8 cellular contexts compared by ENCODE assay signal in the genomic region with DNA sequence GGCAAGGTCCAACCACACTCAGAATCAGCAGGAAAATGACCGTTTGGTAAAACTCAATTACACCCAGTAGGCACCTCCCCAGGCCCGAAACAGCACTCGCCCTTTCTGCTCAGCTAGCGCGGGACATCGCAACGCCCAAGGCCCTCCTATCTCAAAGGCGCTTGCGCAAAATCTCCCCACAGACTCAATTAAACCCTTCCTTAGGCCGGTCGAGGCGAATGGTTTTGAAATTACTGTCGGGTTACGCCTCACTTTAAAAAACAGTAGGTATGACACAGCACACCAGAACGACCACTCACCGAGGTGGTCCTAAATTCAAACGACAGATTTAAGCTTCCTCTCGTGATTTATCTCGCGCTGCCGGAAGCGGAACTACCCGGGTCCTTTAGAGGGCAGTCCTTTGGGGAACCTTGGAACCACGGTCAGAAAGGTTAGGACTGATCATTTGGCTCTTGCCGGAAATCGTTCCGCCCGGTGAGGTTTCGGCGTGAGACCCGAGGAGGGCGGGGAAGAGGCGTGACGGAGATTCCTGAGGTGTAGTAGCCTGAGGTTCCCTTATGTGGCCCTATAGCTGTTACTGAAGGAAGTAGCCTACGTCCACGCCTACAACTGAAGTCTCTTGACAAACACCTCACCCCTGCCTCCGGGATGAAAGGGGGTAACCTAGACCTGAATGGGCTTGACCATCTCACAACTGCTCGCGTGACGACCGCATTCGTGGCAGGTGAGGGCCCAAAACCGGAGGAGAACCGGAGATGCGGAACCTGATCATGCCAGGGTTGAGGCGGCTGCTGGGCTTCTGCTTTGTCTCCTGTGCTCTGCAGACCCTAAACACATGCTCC. TPM values are rescaled to one million over a fixed set of nuclear protein-coding genes. Genes with fewer than 3 reads are reported as not detected.
DNase-seq lines count a peak whose midpoint lies in the region; FAIRE-seq and TF ChIP-seq lines count a peak whose summit lies in the region.

A gene with protein sequence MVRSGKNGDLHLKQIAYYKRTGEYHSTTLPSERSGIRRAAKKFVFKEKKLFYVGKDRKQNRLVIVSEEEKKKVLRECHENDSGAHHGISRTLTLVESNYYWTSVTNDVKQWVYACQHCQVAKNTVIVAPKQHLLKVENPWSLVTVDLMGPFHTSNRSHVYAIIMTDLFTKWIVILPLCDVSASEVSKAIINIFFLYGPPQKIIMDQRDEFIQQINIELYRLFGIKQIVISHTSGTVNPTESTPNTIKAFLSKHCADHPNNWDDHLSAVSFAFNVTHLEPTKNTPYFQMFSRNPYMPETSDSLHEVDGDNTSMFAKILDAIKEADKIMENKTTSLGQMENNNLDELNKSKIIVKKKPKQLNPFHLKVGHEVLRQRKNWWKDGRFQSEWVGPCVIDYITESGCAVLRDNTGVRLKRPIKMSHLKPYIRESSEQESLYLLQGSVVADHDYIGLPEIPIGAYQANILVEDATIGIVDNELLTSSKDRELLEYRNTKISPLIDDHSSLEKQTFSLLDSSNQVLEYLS (minus strand): TSS at position 374 of the 842 bp plus-strand sequence. CDS start 11,431 bp downstream, outside the sequence.
Gene PPIP5K2, plus strand, starts transcription at position 537 of the 842 bp plus-strand sequence. CDS start 9,289 bp downstream, outside the sequence.

- no peak within 1 kb of the TSS for H2BK5ac ChIP-seq in neuronal stem cell (ENCODE audit: low read length)

- peak within 1 kb of the TSS; percentile 95 for H3K9ac ChIP-seq in neuronal stem cell (ENCODE audit: low read depth, low read length, poor library complexity)

- H3K4me1 Mint-ChIP-seq in activated naive CD4-positive, alpha-beta T cell treated with anti-CD3 and anti-CD28 coated beads for 36 hours (ENCODE audit: low read depth): peaks cover 38% of the 10 kb centered on the region

- peak within 1 kb of the TSS; percentile 42 for H3K14ac ChIP-seq in neuronal stem cell (ENCODE audit: low read length)

- H3K27me3 Mint-ChIP-seq in activated naive CD4-positive, alpha-beta T cell treated with anti-CD3 and anti-CD28 coated beads for 36 hours (ENCODE audit: low read depth): no peaks in the 10 kb centered on the region

- peak within 1 kb of the TSS; percentile 100 for H3K27ac Mint-ChIP-seq in activated naive CD4-positive, alpha-beta T cell treated with anti-CD3 and anti-CD28 coated beads for 36 hours

- no peak within 1 kb of the TSS for H2BK120ac ChIP-seq in neuronal stem cell (ENCODE audit: low read depth, low read length)

- H2AK5ac ChIP-seq in neuronal stem cell (ENCODE audit: low read depth, low read length): no peak within 1 kb of the TSS

- H3K23ac ChIP-seq in neuronal stem cell (ENCODE audit: low read depth, low read length, poor library complexity): peak within 1 kb of the TSS; percentile 59

- H3K9me3 Mint-ChIP-seq in activated naive CD4-positive, alpha-beta T cell treated with anti-CD3 and anti-CD28 coated beads for 36 hours: no peaks in the 10 kb centered on the region

- no peak within 1 kb of the TSS for H2BK15ac ChIP-seq in neuronal stem cell (ENCODE audit: low read length)

- peak within 1 kb of the TSS; percentile 89 for H3K18ac ChIP-seq in neuronal stem cell (ENCODE audit: low read length)

- peak within 1 kb of the TSS; percentile 96 for H3K4me3 Mint-ChIP-seq in activated naive CD4-positive, alpha-beta T cell treated with anti-CD3 and anti-CD28 coated beads for 36 hours

- H3K4me3 ChIP-seq in neuronal stem cell (ENCODE audit: low read length in 2 of 2): peak within 1 kb of the TSS; percentile 77 to 93

- no CpG with 5 or more reads among the region's 46 CpGs for WGBS in neuronal stem cell (ENCODE audit: extremely low coverage in 2 of 2, insufficient read length in 2 of 2, insufficient replicate concordance in 1 of 2), 2 donors

- no peak for FAIRE-seq in frontal cortex (lab: Jason Lieb, UNC)

- POLR2A ChIA-PET in HEK293T (lab: Yijun Ruan, JAX): interaction anchor here (0.6 to 2.3 kb wide), 24 partner anchors 8 to 825 kb away, joined by 3 to 22 read pairs (median 4); partner anchors contain the start of genes MACIR and PAM

- intact Hi-C loops in activated naive CD4-positive, alpha-beta T cell treated with anti-CD3 and anti-CD28 coated beads for 36 hours (cut with micrococcal nuclease): loop anchor here (1.0 kb wide), 3 partner anchors 138 to 364 kb away; partner anchors contain the start of gene MACIR

- peak; percentile 94 for DNase-seq in GM03348 (ENCODE audit: low spot score)
- peak; percentile 84 for DNase-seq in HEK293T (ENCODE audit: extremely low spot score)
- peak; percentile 99 for DNase-seq in MV-4-11 (lab: John Stamatoyannopoulos, UW)
- peak; percentile 99 for DNase-seq in SK-MEL-5 (ENCODE audit: low read depth, low spot score)
- peak; percentile 98 for DNase-seq in activated naive CD4-positive, alpha-beta T cell treated with anti-CD3 and anti-CD28 coated beads for 36 hours
- DNase-seq in frontal cortex (ENCODE audit: low spot score in 2 of 2): peak; percentile 58 to 71
- peak; percentile 96 for DNase-seq in neuronal stem cell (ENCODE audit: low spot score)
- DNase-seq in substantia nigra (lab: John Stamatoyannopoulos, UW): peak; percentile 69 to 98 (median 93)

- H3K9me3 ChIP-seq in neuronal stem cell (replicated peaks in 1 of 2; ENCODE audit: control insufficient read depth in 2 of 2, insufficient read depth in 1 of 2, low read depth in 1 of 2, low read length in 2 of 2): no peaks in the 10 kb centered on the region

- no peak within 1 kb of the TSS for H3K4ac ChIP-seq in neuronal stem cell (ENCODE audit: low read length)

- no peak within 1 kb of the TSS for H4K8ac ChIP-seq in neuronal stem cell (ENCODE audit: low read depth, low read length)

- H3K79me1 ChIP-seq in neuronal stem cell (ENCODE audit: low read depth, low read length): peaks cover 3% of the 10 kb centered on the region

- CTCF ChIA-PET in HEK293T (lab: Yijun Ruan, JAX): interaction anchor here (0.6 kb wide), 2 partner anchors 7 to 9 kb away, joined by 3 read pairs; no protein-coding TSS in a partner anchor
- CTCF ChIA-PET in activated naive CD4-positive, alpha-beta T cell treated with anti-CD3 and anti-CD28 coated beads for 36 hours (lab: Charles Lee): interaction anchor here (0.6 to 1.4 kb wide), 4 partner anchors 9 to 104 kb away, joined by 3 to 4 read pairs (median 4); no protein-coding TSS in a partner anchor

- no peak within 1 kb of the TSS for H2BK12ac ChIP-seq in neuronal stem cell (ENCODE audit: low read length)

- H3K36me3 ChIP-seq in neuronal stem cell (replicated peaks in 1 of 2; ENCODE audit: control insufficient read depth in 2 of 2, insufficient read depth in 2 of 2, low read length in 2 of 2): peaks cover 0 to 16% of the 10 kb centered on the region in 2 donors

- H2AFZ ChIP-seq in neuronal stem cell (ENCODE audit: low read length): peak within 1 kb of the TSS; percentile 88

- H3K27ac ChIP-seq in neuronal stem cell (replicated peaks; ENCODE audit: low read length) (peak within 1 kb of the TSS; percentile 90), substantia nigra (ENCODE audit: low read depth, low read length, poor library complexity, severe bottlenecking) (peak within 1 kb of the TSS; percentile 86)

- in situ Hi-C loops in SK-MEL-5 (cut with HindIII; ENCODE audit: low pct_unique_long_range_greater_than_20kb, low sequenced_read_pairs): no loop called here

- peaks cover 0 to 6% of the 10 kb centered on the region in 2 donors for H3K4me1 ChIP-seq in neuronal stem cell (ENCODE audit: control insufficient read depth in 2 of 2, insufficient read depth in 1 of 2, low read depth in 1 of 2, low read length in 2 of 2)

- H3K4me2 ChIP-seq in neuronal stem cell (ENCODE audit: insufficient read depth, low read length, poor library complexity, severe bottlenecking): peak within 1 kb of the TSS; percentile 79

- no peaks in the 10 kb centered on the region for H3K36me3 Mint-ChIP-seq in activated naive CD4-positive, alpha-beta T cell treated with anti-CD3 and anti-CD28 coated beads for 36 hours (ENCODE audit: low read depth)

- H3K27me3 ChIP-seq in neuronal stem cell (ENCODE audit: control insufficient read depth in 3 of 3, insufficient read depth in 3 of 3, low read depth in 1 of 3, low read length in 3 of 3): no peaks in the 10 kb centered on the region

- no peak within 1 kb of the TSS for H4K91ac ChIP-seq in neuronal stem cell (ENCODE audit: low read depth, low read length, poor library complexity)

TF ChIP-seq in HEK293T, 16 proteins besides CTCF, POLR2A, EP300 and RAD21 (continues in another document):
- peak; percentile 86 for TF ChIP-seq FOXM1 (IDR thresholded peaks at IDR 0.05; ENCODE audit: borderline replicate concordance)
- TF ChIP-seq FOXA1 (IDR thresholded peaks at IDR 0.05): no peak
- no peak for TF ChIP-seq LEF1 (IDR thresholded peaks at IDR 0.05; ENCODE audit: borderline replicate concordance)
- no peak for TF ChIP-seq SUZ12 (IDR thresholded peaks at IDR 0.05)
- TF ChIP-seq, protein P1, sequence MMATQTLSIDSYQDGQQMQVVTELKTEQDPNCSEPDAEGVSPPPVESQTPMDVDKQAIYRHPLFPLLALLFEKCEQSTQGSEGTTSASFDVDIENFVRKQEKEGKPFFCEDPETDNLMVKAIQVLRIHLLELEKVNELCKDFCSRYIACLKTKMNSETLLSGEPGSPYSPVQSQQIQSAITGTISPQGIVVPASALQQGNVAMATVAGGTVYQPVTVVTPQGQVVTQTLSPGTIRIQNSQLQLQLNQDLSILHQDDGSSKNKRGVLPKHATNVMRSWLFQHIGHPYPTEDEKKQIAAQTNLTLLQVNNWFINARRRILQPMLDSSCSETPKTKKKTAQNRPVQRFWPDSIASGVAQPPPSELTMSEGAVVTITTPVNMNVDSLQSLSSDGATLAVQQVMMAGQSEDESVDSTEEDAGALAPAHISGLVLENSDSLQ (IDR thresholded peaks at IDR 0.05): peak; percentile 94
- peak; percentile 89 for TF ChIP-seq CTBP1 (IDR thresholded peaks at IDR 0.05; ENCODE audit: borderline replicate concordance)
- no peak for TF ChIP-seq SP1 (IDR thresholded peaks at IDR 0.05)
- TF ChIP-seq FOXK2 (IDR thresholded peaks at IDR 0.05): no peak
- peak; percentile 76; the same call in 1 of the 2 replicates for TF ChIP-seq ARNT (IDR thresholded peaks at IDR 0.05)
- TF ChIP-seq TARDBP (IDR thresholded peaks at IDR 0.05): no peak

RNA-seq across cellular contexts. Expression of the first gene that starts in this region (rescaled TPM):
- 6.9 TPM in 2 replicates for total RNA-seq in SK-MEL-5 (2014; rRNA removed; shearing (Covaris generic))
- polyA plus RNA-seq in SK-MEL-5 (2015; cell fraction: cytosol; rRNA removed): 2.3 and 3.7 TPM in 2 replicates
- polyA plus RNA-seq in SK-MEL-5 (2015; cell fraction: nucleus; rRNA removed): 9.6 and 29.8 TPM in 2 replicates
- total RNA-seq in activated naive CD4-positive, alpha-beta T cell treated with anti-CD3 and anti-CD28 coated beads for 36 hours: 10 to 100 TPM; 11.0 to 13.0 TPM
- total RNA-seq in frontal cortex: 16.3 TPM
- 8.6 TPM for polyA plus RNA-seq in neuronal stem cell (2013, experiment 1 of 2)
- 8.9 TPM for polyA plus RNA-seq in neuronal stem cell (2013, experiment 2 of 2)

RNA-seq across cellular contexts. Expression of gene PPIP5K2, which starts in this region (rescaled TPM):
- total RNA-seq in SK-MEL-5 (2014; rRNA removed; shearing (Covaris generic)): 67.6 and 77.6 TPM in 2 replicates
- polyA plus RNA-seq in SK-MEL-5 (2015; cell fraction: cytosol; rRNA removed): 31.5 and 40.0 TPM in 2 replicates
- polyA plus RNA-seq in SK-MEL-5 (2015; cell fraction: nucleus; rRNA removed): 116 and 149 TPM in 2 replicates
- total RNA-seq in activated naive CD4-positive, alpha-beta T cell treated with anti-CD3 and anti-CD28 coated beads for 36 hours: 10 to 100 TPM; 35.8 to 45.0 TPM
- 112 TPM for total RNA-seq in frontal cortex
- 39.4 TPM for polyA plus RNA-seq in neuronal stem cell (2013, experiment 1 of 2)
- polyA plus RNA-seq in neuronal stem cell (2013, experiment 2 of 2): 39.4 TPM

Comparison
In these comparisons a context has a peak if more than half of its experiments do, and no peak if none do; other contexts are left out.
1. Peak in every context shown above with its lines: DNase-seq, H3K4me3 ChIP-seq and H3K27ac ChIP-seq.